Comparison of ENCODE assay signal across 8 cellular contexts in genomic region chr20:58606184-58606583, GRCh38.
"Had no signal": no experiment of that assay in that cellular context is flagged by ENCODE, and none has a peak within 500 bp of the region (broad histone marks: within the 10 kb centered on the region; RNA-seq: fewer than 3 reads in every experiment).

No MANE protein-coding gene starts in this region.

- H2AFZ ChIP-seq: GM23248 had no signal

- H3K9ac ChIP-seq: GM23248 had no signal

- H3K27ac ChIP-seq: GM23248 had no signal

- H3K4me1 Mint-ChIP-seq: H9, IgD-negative memory B cell had no signal

- H3K4me3 Mint-ChIP-seq: H9, IgD-negative memory B cell had no signal

- H3K4me3 ChIP-seq: GM23248 had no signal

- H3K27ac Mint-ChIP-seq: H9, IgD-negative memory B cell had no signal

- H3K36me3 Mint-ChIP-seq: IgD-negative memory B cell had no signal

- DNase-seq: GM23248, GOT3, H9, HCEC 1CT, KG1 had no signal

- FAIRE-seq: H54, HepG2 had no signal

- H3K9me3 Mint-ChIP-seq: H9 had no signal

- ATAC-seq: HepG2 had no signal
